In genomic region chrX:75151828-75152592, GRCh38 we compare ENCODE assay signal across 21 cellular contexts. TPM values are rescaled to one million over a fixed set of nuclear protein-coding genes. Genes with fewer than 3 reads are reported as not detected.
DNase-seq lines count a peak whose midpoint lies in the region; ATAC-seq and FAIRE-seq lines count a peak whose summit lies in the region.
"Had no signal": no experiment of that assay in that cellular context is flagged by ENCODE, and none has a peak within 500 bp of the region (broad histone marks: within the 10 kb centered on the region; RNA-seq: fewer than 3 reads in every experiment).

No MANE protein-coding gene starts in this region.

- DNase-seq in EL (peak; percentile 1), NCI-H82 treated with DMSO at 0.1 percent for 48 hours (lab: John Stamatoyannopoulos, UW; ENCODE audit: unreplicated experiment) (peak; percentile 70), myocyte (ENCODE audit: low read depth) (peak; percentile 22), NCI-H748 (lab: John Stamatoyannopoulos, UW; ENCODE audit: unreplicated experiment) (no peak)
- no peak for DNase-seq in stimulated activated CD4-positive, alpha-beta T cell treated with anti-CD3 and anti-CD28 coated beads, Interleukin-12 subunit alpha, Interleukin-12 subunit beta, amount 100 ng/mL, for 4 hours
- DNase-seq: ACHN; activated CD4-positive, alpha-beta T cell treated with anti-CD3 and anti-CD28 coated beads for 4 hours; activated naive CD4-positive, alpha-beta T cell treated with Interleukin-2 at 50 U/mL for 16 hours; activated T-cell treated with anti-CD3 and anti-CD28 coated beads, Interleukin-2, amount 50 U/mL, for 48 hours; cortex of kidney; DMS79; esophagus squamous epithelium; MV-4-11; natural killer cell; NCI-H1436 treated with DMSO at 0.1 percent for 48 hours; occipital lobe; SHP77; stimulated activated CD4-positive, alpha-beta T cell treated with anti-CD3 and anti-CD28 coated beads, Interleukin-2, amount 100 ng/mL, for 24 hours; stomach had no signal

- FAIRE-seq in colon (lab: Jason Lieb, UNC), result peak; percentile 38

- ATAC-seq in HG03432 (IDR thresholded peaks at IDR 0.05; ENCODE audit: unreplicated experiment), result no peak
- ATAC-seq: natural killer cell had no signal

RNA-seq across cellular contexts. Expression of gene ABCB7, which starts 4.1 kb away (rescaled TPM):
- 37.4 and 37.5 TPM in 2 replicates for total RNA-seq in myocyte
- polyA plus RNA-seq in myocyte (2012), result 10.2 TPM

Comparison
In these comparisons a context has a peak if more than half of its experiments do, and no peak if none do; other contexts are left out.
1. DNase-seq: peak in EL (single experiment), NCI-H82 treated with DMSO at 0.1 percent for 48 hours (single experiment) and myocyte (single experiment); none in stimulated activated CD4-positive, alpha-beta T cell treated with anti-CD3 and anti-CD28 coated beads, Interleukin-12 subunit alpha, Interleukin-12 subunit beta, amount 100 ng/mL, for 4 hours (single experiment) and NCI-H748 (single experiment).